12 cellular contexts compared by ENCODE assay signal in genomic region chr12:19198272-19198671, GRCh38.
A peak's percentile ranks its signal among the peaks of the same experiment; 100 is the strongest.
DNase-seq lines count a peak whose midpoint lies in the region; ATAC-seq and TF ChIP-seq lines count a peak whose summit lies in the region.
"Had no signal": no experiment of that assay in that cellular context is flagged by ENCODE, and none has a peak within 500 bp of the region (broad histone marks: within the 10 kb centered on the region; RNA-seq: fewer than 3 reads in every experiment).

No MANE protein-coding gene starts in this region.

- no peaks in the 10 kb centered on the region for H3K4me1 Mint-ChIP-seq in activated T-helper 1 cell treated with anti-CD3 and anti-CD28 coated beads, Interleukin-12 subunit alpha, Interleukin-12 subunit beta, Interleukin-2, Interleukin-4 antibody, amounts not matched to agents 30 ng/mL and 10 ng/mL and 1 ng/mL, durations not matched to agents 14 hours and 24 hours and 36 hours (ENCODE audit: low read depth)
- H3K4me1 Mint-ChIP-seq: naive B cell had no signal

- no peak overlapping the region for H2AFZ ChIP-seq in PC-9

- no peaks in the 10 kb centered on the region for H3K9me3 Mint-ChIP-seq in activated T-helper 1 cell treated with anti-CD3 and anti-CD28 coated beads, Interleukin-12 subunit alpha, Interleukin-12 subunit beta, Interleukin-2, Interleukin-4 antibody, amounts not matched to agents 30 ng/mL and 10 ng/mL and 1 ng/mL, durations not matched to agents 14 hours and 24 hours and 36 hours
- H3K9me3 Mint-ChIP-seq: activated T-helper 2 cell treated with anti-CD3 and anti-CD28 coated beads, Interferon-gamma antibody, Interleukin-2, Interleukin-4, amounts not matched to agents 10 μg/mL and 5 μg/mL and 100 μg/mL, durations not matched to agents 14 hours and 24 hours and 36 hours; naive B cell had no signal

- intact Hi-C loops in PC-9 (cut with micrococcal nuclease; ENCODE audit: unreplicated experiment): no loop called here
- intact Hi-C loops in activated T-helper 1 cell treated with anti-CD3 and anti-CD28 coated beads, Interleukin-12 subunit alpha, Interleukin-12 subunit beta, Interleukin-2, Interleukin-4 antibody, amounts not matched to agents 30 ng/mL and 10 ng/mL and 1 ng/mL, durations not matched to agents 14 hours and 24 hours and 36 hours (cut with micrococcal nuclease): no loop called here

- no peaks in the 10 kb centered on the region for H3K36me3 ChIP-seq in PC-9 (ENCODE audit: low read depth)

- H3K4me2 ChIP-seq in PC-9: no peak overlapping the region

- no peak overlapping the region for H3K4me3 ChIP-seq in PC-9
- no peak overlapping the region for H3K4me3 ChIP-seq in epithelial cell of esophagus (ENCODE audit: low read length)
- no peak overlapping the region for H3K4me3 ChIP-seq in skeletal muscle cell (ENCODE audit: low read depth, low read length)

- CTCF ChIA-PET in PC-9 (lab: Charles Lee): no interaction called here

- H3K36me3 Mint-ChIP-seq in activated T-helper 1 cell treated with anti-CD3 and anti-CD28 coated beads, Interleukin-12 subunit alpha, Interleukin-12 subunit beta, Interleukin-2, Interleukin-4 antibody, amounts not matched to agents 30 ng/mL and 10 ng/mL and 1 ng/mL, durations not matched to agents 14 hours and 24 hours and 36 hours (ENCODE audit: low read depth): no peaks in the 10 kb centered on the region
- H3K36me3 Mint-ChIP-seq: naive B cell had no signal

- no peak overlapping the region for H3K27ac ChIP-seq in PC-9

- peaks cover 3% of the 10 kb centered on the region; the same call in 1 of the 2 replicates for H3K79me2 ChIP-seq in PC-9 (ENCODE audit: low read depth)

- no peak overlapping the region for H3K4me3 Mint-ChIP-seq in activated T-helper 1 cell treated with anti-CD3 and anti-CD28 coated beads, Interleukin-12 subunit alpha, Interleukin-12 subunit beta, Interleukin-2, Interleukin-4 antibody, amounts not matched to agents 30 ng/mL and 10 ng/mL and 1 ng/mL, durations not matched to agents 14 hours and 24 hours and 36 hours
- H3K4me3 Mint-ChIP-seq: naive B cell had no signal

- 0 out of 2 replicates have a peak, but pooled peaks cover 4% of the 10 kb centered on the region for H3F3A ChIP-seq in PC-9 (ENCODE audit: insufficient read depth, low read depth)

- H3K4me1 ChIP-seq in PC-9 (replicated peaks; ENCODE audit: insufficient read depth): peaks cover 8% of the 10 kb centered on the region

- no peak for ATAC-seq in GM19397 (IDR thresholded peaks at IDR 0.05; ENCODE audit: unreplicated experiment)

- POLR2A ChIA-PET in PC-9 (lab: Charles Lee; ENCODE audit: unreplicated experiment): no interaction called here

- no peaks in the 10 kb centered on the region for H3K9me3 ChIP-seq in PC-9 (ENCODE audit: insufficient read depth, low read depth)

- TF ChIP-seq CTCF in PC-9 (conservative IDR thresholded peaks at IDR 0.05) (no peak), epithelial cell of esophagus (IDR thresholded peaks at IDR 0.05; ENCODE audit: insufficient read depth, low read depth, low read length, missing control alignments) (no peak)

- H4K20me1 ChIP-seq in PC-9 (ENCODE audit: insufficient read depth): no peaks in the 10 kb centered on the region

- no peaks in the 10 kb centered on the region for H3K27me3 Mint-ChIP-seq in activated T-helper 1 cell treated with anti-CD3 and anti-CD28 coated beads, Interleukin-12 subunit alpha, Interleukin-12 subunit beta, Interleukin-2, Interleukin-4 antibody, amounts not matched to agents 30 ng/mL and 10 ng/mL and 1 ng/mL, durations not matched to agents 14 hours and 24 hours and 36 hours (ENCODE audit: insufficient read depth)
- H3K27me3 Mint-ChIP-seq: naive B cell had no signal

- no peak overlapping the region for H3K27ac Mint-ChIP-seq in activated T-helper 1 cell treated with anti-CD3 and anti-CD28 coated beads, Interleukin-12 subunit alpha, Interleukin-12 subunit beta, Interleukin-2, Interleukin-4 antibody, amounts not matched to agents 30 ng/mL and 10 ng/mL and 1 ng/mL, durations not matched to agents 14 hours and 24 hours and 36 hours
- H3K27ac Mint-ChIP-seq: activated T-helper 2 cell treated with anti-CD3 and anti-CD28 coated beads, Interferon-gamma antibody, Interleukin-2, Interleukin-4, amounts not matched to agents 10 μg/mL and 5 μg/mL and 100 μg/mL, durations not matched to agents 14 hours and 24 hours and 36 hours; naive B cell had no signal

- no TSS peak for BruUV-seq in PC-9 (replicated peaks; lab: Mats Ljungman, UMichigan)

- DNase-seq in NCI-H748 (lab: John Stamatoyannopoulos, UW; ENCODE audit: unreplicated experiment) (peak; percentile 23), NCI-H748 treated with DMSO at 0.1 percent for 48 hours (lab: John Stamatoyannopoulos, UW) (no peak), PC-9 (peak; percentile 46 to 63), epithelial cell of esophagus (ENCODE audit: low read depth) (peak; percentile 88), skeletal muscle cell (ENCODE audit: low read depth) (peak; percentile 65), medulla oblongata (ENCODE audit: extremely low spot score) (no peak)
- DNase-seq in activated T-helper 1 cell treated with anti-CD3 and anti-CD28 coated beads, Interleukin-12 subunit alpha, Interleukin-12 subunit beta, Interleukin-2, Interleukin-4 antibody, amounts not matched to agents 30 ng/mL and 10 ng/mL and 1 ng/mL, durations not matched to agents 14 hours and 24 hours and 36 hours (ENCODE audit: low spot score): no peak
- DNase-seq: 8988T, naive B cell, NCI-H1048 had no signal

- H3K9me2 ChIP-seq in PC-9 (ENCODE audit: insufficient read depth): no peaks in the 10 kb centered on the region

- H3K27me3 ChIP-seq in PC-9 (ENCODE audit: insufficient read depth, low read depth): no peaks in the 10 kb centered on the region

Comparison
In these comparisons a context has a peak if more than half of its experiments do, and no peak if none do; other contexts are left out.
1. DNase-seq: peak in NCI-H748 (single experiment), PC-9 (2 of 2), epithelial cell of esophagus (single experiment) and skeletal muscle cell (single experiment); none in NCI-H748 treated with DMSO at 0.1 percent for 48 hours (single experiment), activated T-helper 1 cell treated with anti-CD3 and anti-CD28 coated beads, Interleukin-12 subunit alpha, Interleukin-12 subunit beta, Interleukin-2, Interleukin-4 antibody, amounts not matched to agents 30 ng/mL and 10 ng/mL and 1 ng/mL, durations not matched to agents 14 hours and 24 hours and 36 hours (single experiment) and medulla oblongata (single experiment).